10 cellular contexts compared by ENCODE assay signal in genomic region chr9:5586391-5586802, GRCh38. TPM values are rescaled to one million over a fixed set of nuclear protein-coding genes. Genes with fewer than 3 reads are reported as not detected.
A peak's percentile ranks its signal among the peaks of the same experiment; 100 is the strongest.
DNase-seq lines count a peak whose midpoint lies in the region; ATAC-seq and TF ChIP-seq lines count a peak whose summit lies in the region.
"Had no signal": no experiment of that assay in that cellular context is flagged by ENCODE, and none has a peak within 500 bp of the region (broad histone marks: within the 10 kb centered on the region; RNA-seq: fewer than 3 reads in every experiment).

No MANE protein-coding gene starts in this region.

- H3K27ac Mint-ChIP-seq in activated CD4-positive, alpha-beta T cell treated with anti-CD3 and anti-CD28 coated beads, Interleukin-2, amount 10 ng/mL, durations not matched to agents 7 days and 5 days: peak overlapping the region; percentile 93
- peak overlapping the region; percentile 83 for H3K27ac Mint-ChIP-seq in activated naive CD8-positive, alpha-beta T cell treated with anti-CD3 and anti-CD28 coated beads for 36 hours
- H3K27ac Mint-ChIP-seq in stimulated activated effector memory CD8-positive, alpha-beta T cell treated with anti-CD3 and anti-CD28 coated beads, Interleukin-12 subunit alpha, Interleukin-12 subunit beta, amount 100 ng/mL, for 72 hours: peak overlapping the region; percentile 88
- H3K27ac Mint-ChIP-seq: WTC11 had no signal

- no peak for TF ChIP-seq EP300 in transverse colon (IDR thresholded peaks at IDR 0.05; ENCODE audit: low read depth)

- peaks cover 3% of the 10 kb centered on the region for H3K9me3 Mint-ChIP-seq in activated CD4-positive, alpha-beta T cell treated with anti-CD3 and anti-CD28 coated beads, Interleukin-2, amount 10 ng/mL, durations not matched to agents 7 days and 5 days
- H3K9me3 Mint-ChIP-seq in activated naive CD8-positive, alpha-beta T cell treated with anti-CD3 and anti-CD28 coated beads for 36 hours: peaks cover 7% of the 10 kb centered on the region
- H3K9me3 Mint-ChIP-seq in stimulated activated effector memory CD8-positive, alpha-beta T cell treated with anti-CD3 and anti-CD28 coated beads, Interleukin-12 subunit alpha, Interleukin-12 subunit beta, amount 100 ng/mL, for 72 hours: no peaks in the 10 kb centered on the region

- H3K27me3 ChIP-seq in transverse colon: no peaks in the 10 kb centered on the region

- intact Hi-C loops in transverse colon (cut with DNase I; ENCODE audit: low total_unique reads): no loop called here

- peaks cover 60% of the 10 kb centered on the region for H3K4me1 Mint-ChIP-seq in activated CD4-positive, alpha-beta T cell treated with anti-CD3 and anti-CD28 coated beads, Interleukin-2, amount 10 ng/mL, durations not matched to agents 7 days and 5 days
- peaks cover 55% of the 10 kb centered on the region for H3K4me1 Mint-ChIP-seq in activated naive CD8-positive, alpha-beta T cell treated with anti-CD3 and anti-CD28 coated beads for 36 hours
- H3K4me1 Mint-ChIP-seq in stimulated activated effector memory CD8-positive, alpha-beta T cell treated with anti-CD3 and anti-CD28 coated beads, Interleukin-12 subunit alpha, Interleukin-12 subunit beta, amount 100 ng/mL, for 72 hours: peaks cover 30% of the 10 kb centered on the region

- no peaks in the 10 kb centered on the region for H3K9me3 ChIP-seq in transverse colon

- peak; percentile 15 for DNase-seq in activated CD4-positive, alpha-beta T cell treated with anti-CD3 and anti-CD28 coated beads, Interleukin-2, amount 10 ng/mL, durations not matched to agents 7 days and 5 days
- DNase-seq in activated CD4-positive, alpha-beta T cell treated with anti-CD3 and anti-CD28 coated beads for 4 hours: no peak
- peak; percentile 12 for DNase-seq in activated naive CD8-positive, alpha-beta T cell treated with anti-CD3 and anti-CD28 coated beads for 36 hours
- DNase-seq in stimulated activated effector memory CD8-positive, alpha-beta T cell treated with anti-CD3 and anti-CD28 coated beads, Interleukin-12 subunit alpha, Interleukin-12 subunit beta, amount 100 ng/mL, for 72 hours (ENCODE audit: low spot score in 2 of 2): no peak
- DNase-seq in NCI-H2171 treated with DMSO at 0.1 percent for 48 hours (lab: John Stamatoyannopoulos, UW) (no peak), transverse colon (no peak), NCI-H524 (lab: John Stamatoyannopoulos, UW) (no peak)

- ATAC-seq in HG02840 (IDR thresholded peaks at IDR 0.05; ENCODE audit: low FRiP score, unreplicated experiment): peak; percentile 37
- peak; percentile 65 for ATAC-seq in stimulated activated effector memory CD8-positive, alpha-beta T cell treated with anti-CD3 and anti-CD28 coated beads, Interleukin-12 subunit alpha, Interleukin-12 subunit beta, amount 100 ng/mL, for 72 hours
- ATAC-seq: HepG2, WTC11 had no signal

- CTCF ChIA-PET in activated CD4-positive, alpha-beta T cell treated with anti-CD3 and anti-CD28 coated beads, Interleukin-2, amount 10 ng/mL, durations not matched to agents 7 days and 5 days (lab: Charles Lee): interaction anchor here (0.6 to 4.5 kb wide), 9 partner anchors 9 to 601 kb away, joined by 3 to 18 read pairs (median 3); partner anchors contain the start of genes CD274, JAK2 and PLGRKT

- H3K4me3 Mint-ChIP-seq in activated CD4-positive, alpha-beta T cell treated with anti-CD3 and anti-CD28 coated beads, Interleukin-2, amount 10 ng/mL, durations not matched to agents 7 days and 5 days: peak overlapping the region; percentile 6
- no peak overlapping the region for H3K4me3 Mint-ChIP-seq in activated naive CD8-positive, alpha-beta T cell treated with anti-CD3 and anti-CD28 coated beads for 36 hours
- H3K4me3 Mint-ChIP-seq in stimulated activated effector memory CD8-positive, alpha-beta T cell treated with anti-CD3 and anti-CD28 coated beads, Interleukin-12 subunit alpha, Interleukin-12 subunit beta, amount 100 ng/mL, for 72 hours: no peak overlapping the region
- H3K4me3 Mint-ChIP-seq: WTC11 had no signal

- peak overlapping the region in 1 of 4 donors; percentile 12 for H3K27ac ChIP-seq in transverse colon

- H3K36me3 Mint-ChIP-seq in activated CD4-positive, alpha-beta T cell treated with anti-CD3 and anti-CD28 coated beads, Interleukin-2, amount 10 ng/mL, durations not matched to agents 7 days and 5 days (ENCODE audit: low read depth): peaks cover 21% of the 10 kb centered on the region
- H3K36me3 Mint-ChIP-seq in activated naive CD8-positive, alpha-beta T cell treated with anti-CD3 and anti-CD28 coated beads for 36 hours: peaks cover 5% of the 10 kb centered on the region
- H3K36me3 Mint-ChIP-seq in stimulated activated effector memory CD8-positive, alpha-beta T cell treated with anti-CD3 and anti-CD28 coated beads, Interleukin-12 subunit alpha, Interleukin-12 subunit beta, amount 100 ng/mL, for 72 hours: no peaks in the 10 kb centered on the region
- H3K36me3 Mint-ChIP-seq: WTC11 had no signal

- H3K4me1 ChIP-seq in transverse colon: peaks cover 0 to 3% (median 0%) of the 10 kb centered on the region in 4 donors

- no peak overlapping the region for H3K4me3 ChIP-seq in transverse colon

- no peak for TF ChIP-seq POLR2A in transverse colon (IDR thresholded peaks at IDR 0.05)

- H3K36me3 ChIP-seq in transverse colon: no peaks in the 10 kb centered on the region

- in situ Hi-C loops in transverse colon (cut with MboI; ENCODE audit: low pct_ligation_motif_present in 1 of 4, low pct_unique_long_range_greater_than_20kb in 1 of 4, low sequenced_read_pairs in 3 of 4): loop anchor here in 3 of 4 donors (25.0 kb wide), 3 partner anchors 274 to 824 kb away; partner anchors contain the start of genes INSL6 (in 1 of the 3) and RLN2 (in 1 of the 3)

- H3K27me3 Mint-ChIP-seq in activated CD4-positive, alpha-beta T cell treated with anti-CD3 and anti-CD28 coated beads, Interleukin-2, amount 10 ng/mL, durations not matched to agents 7 days and 5 days: no peaks in the 10 kb centered on the region
- H3K27me3 Mint-ChIP-seq in activated naive CD8-positive, alpha-beta T cell treated with anti-CD3 and anti-CD28 coated beads for 36 hours: no peaks in the 10 kb centered on the region

- POLR2A ChIA-PET in activated CD4-positive, alpha-beta T cell treated with anti-CD3 and anti-CD28 coated beads, Interleukin-2, amount 10 ng/mL, durations not matched to agents 7 days and 5 days (lab: Charles Lee): interaction anchor here (0.6 kb wide), 1 partner anchor 76 kb away, joined by 4 read pairs; no protein-coding TSS in a partner anchor

- no peak for TF ChIP-seq CTCF in transverse colon (IDR thresholded peaks at IDR 0.05)

RNA-seq across cellular contexts. Expression of gene RIC1, which starts 42.5 kb away (rescaled TPM):
- 10 to 100 TPM; 17.7 to 20.2 TPM for total RNA-seq in activated CD4-positive, alpha-beta T cell treated with anti-CD3 and anti-CD28 coated beads, Interleukin-2, amount 10 ng/mL, durations not matched to agents 7 days and 5 days
- total RNA-seq in activated naive CD8-positive, alpha-beta T cell treated with anti-CD3 and anti-CD28 coated beads for 36 hours: 10 to 100 TPM; 15.2 TPM
- total RNA-seq in transverse colon: 10 to 100 TPM; 22.5 to 93.9 (median 42.8) TPM

Comparison
In these comparisons a context has a peak if more than half of its experiments do, and no peak if none do; other contexts are left out.
1. DNase-seq: peak in activated CD4-positive, alpha-beta T cell treated with anti-CD3 and anti-CD28 coated beads, Interleukin-2, amount 10 ng/mL, durations not matched to agents 7 days and 5 days (single experiment) and activated naive CD8-positive, alpha-beta T cell treated with anti-CD3 and anti-CD28 coated beads for 36 hours (single experiment); none in activated CD4-positive, alpha-beta T cell treated with anti-CD3 and anti-CD28 coated beads for 4 hours (0 of 2), stimulated activated effector memory CD8-positive, alpha-beta T cell treated with anti-CD3 and anti-CD28 coated beads, Interleukin-12 subunit alpha, Interleukin-12 subunit beta, amount 100 ng/mL, for 72 hours (0 of 2), NCI-H2171 treated with DMSO at 0.1 percent for 48 hours (single experiment), transverse colon (single experiment) and NCI-H524 (0 of 2).
2. Peak in every context shown above with its lines, with median percentiles within 50 percentile points of each other: H3K27ac Mint-ChIP-seq.